Comparison of ENCODE assay signal across 14 cellular contexts in genomic region chr7:70734436-70734835, GRCh38.
"Had no signal": no experiment of that assay in that cellular context is flagged by ENCODE, and none has a peak within 500 bp of the region (broad histone marks: within the 10 kb centered on the region; RNA-seq: fewer than 3 reads in every experiment).

No MANE protein-coding gene starts in this region.

- H3K9me3 ChIP-seq: colonic mucosa, gastrocnemius medialis, tibial nerve had no signal

- ATAC-seq: activated CD8-positive, alpha-beta memory T cell treated with anti-CD3 and anti-CD28 coated beads, Interleukin-2, amount 10 ng/mL, durations not matched to agents 7 days and 5 days; activated T-cell treated with anti-CD3 and anti-CD28 coated beads, Interleukin-2, amount 50 U/mL, for 4 hours; gastrocnemius medialis had no signal

- H3K4me3 ChIP-seq: cardiac muscle cell, colonic mucosa, gastrocnemius medialis, skin epidermis, tibial nerve had no signal

- H3K4me1 Mint-ChIP-seq: activated CD8-positive, alpha-beta memory T cell treated with anti-CD3 and anti-CD28 coated beads, Interleukin-2, amount 10 ng/mL, durations not matched to agents 7 days and 5 days; activated naive CD8-positive, alpha-beta T cell treated with anti-CD3 and anti-CD28 coated beads, Interleukin-2, amount 10 ng/mL, durations not matched to agents 7 days and 5 days had no signal

- H3K36me3 ChIP-seq: cardiac muscle cell, colonic mucosa, gastrocnemius medialis, tibial nerve had no signal

- H3K4me3 Mint-ChIP-seq: activated CD8-positive, alpha-beta memory T cell treated with anti-CD3 and anti-CD28 coated beads, Interleukin-2, amount 10 ng/mL, durations not matched to agents 7 days and 5 days; activated naive CD8-positive, alpha-beta T cell treated with anti-CD3 and anti-CD28 coated beads, Interleukin-2, amount 10 ng/mL, durations not matched to agents 7 days and 5 days; activated T-cell treated with anti-CD3 and anti-CD28 coated beads, Interleukin-2, amount 50 U/mL, for 4 hours; T-helper 2 cell treated with Interferon-gamma antibody and Interleukin-4, amounts not matched to agents 5 μg/mL and 100 μg/mL, for 36 hours had no signal

- DNase-seq: activated CD4-positive, alpha-beta T cell treated with anti-CD3 and anti-CD28 coated beads, Interleukin-2, amount 50 U/mL, for 4 hours; activated CD4-positive, CD25-positive, alpha-beta regulatory T cell treated with anti-CD3 and anti-CD28 coated beads, Interleukin-2, amount 50 U/mL, for 72 hours; activated CD8-positive, alpha-beta memory T cell treated with anti-CD3 and anti-CD28 coated beads, Interleukin-2, amount 10 ng/mL, durations not matched to agents 7 days and 5 days; activated naive CD8-positive, alpha-beta T cell treated with anti-CD3 and anti-CD28 coated beads, Interleukin-2, amount 10 ng/mL, durations not matched to agents 7 days and 5 days; activated T-cell treated with anti-CD3 and anti-CD28 coated beads, Interleukin-2, amount 50 U/mL, for 4 hours; colonic mucosa; effector CD4-positive, alpha-beta T cell; gastrocnemius medialis; kidney had no signal

- H3K27ac Mint-ChIP-seq: activated CD8-positive, alpha-beta memory T cell treated with anti-CD3 and anti-CD28 coated beads, Interleukin-2, amount 10 ng/mL, durations not matched to agents 7 days and 5 days; activated naive CD8-positive, alpha-beta T cell treated with anti-CD3 and anti-CD28 coated beads, Interleukin-2, amount 10 ng/mL, durations not matched to agents 7 days and 5 days; T-helper 2 cell treated with Interferon-gamma antibody and Interleukin-4, amounts not matched to agents 5 μg/mL and 100 μg/mL, for 36 hours had no signal

- H3K27me3 Mint-ChIP-seq: activated CD8-positive, alpha-beta memory T cell treated with anti-CD3 and anti-CD28 coated beads, Interleukin-2, amount 10 ng/mL, durations not matched to agents 7 days and 5 days had no signal

- FAIRE-seq: kidney had no signal

- H3K27ac ChIP-seq: cardiac muscle cell, colonic mucosa, parathyroid adenoma, skin epidermis had no signal

- H3K4me1 ChIP-seq: parathyroid adenoma had no signal

- H3K27me3 ChIP-seq: cardiac muscle cell, colonic mucosa, gastrocnemius medialis, tibial nerve had no signal

- H3K36me3 Mint-ChIP-seq: activated CD8-positive, alpha-beta memory T cell treated with anti-CD3 and anti-CD28 coated beads, Interleukin-2, amount 10 ng/mL, durations not matched to agents 7 days and 5 days; activated naive CD8-positive, alpha-beta T cell treated with anti-CD3 and anti-CD28 coated beads, Interleukin-2, amount 10 ng/mL, durations not matched to agents 7 days and 5 days had no signal
